In the genomic region with DNA sequence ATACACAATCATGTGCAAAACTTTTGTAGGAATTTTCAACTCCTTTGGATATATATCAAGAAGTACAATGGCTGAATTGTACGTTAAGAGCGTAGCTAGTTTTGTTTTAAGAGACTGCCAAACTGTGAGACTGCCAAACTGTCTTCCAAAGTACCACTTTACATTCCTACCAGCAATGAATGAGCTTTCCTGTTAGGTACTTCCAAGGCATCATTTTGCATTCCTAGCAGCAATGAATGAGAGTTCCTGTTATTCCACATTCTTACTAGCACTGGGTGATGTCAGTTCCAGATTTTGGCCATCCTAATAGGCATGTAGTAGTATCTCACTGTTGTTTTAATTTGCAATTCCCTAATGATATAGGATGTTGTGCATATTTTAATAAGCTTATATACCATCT, we compare ENCODE assay signal across 2 cellular contexts.
TF ChIP-seq lines count a peak whose summit lies in the region.

No MANE protein-coding gene starts in this region.

TF ChIP-seq in GM23338, 12 proteins besides CTCF, POLR2A, EP300 and RAD21:
- TF ChIP-seq POLR2AphosphoS5 (IDR thresholded peaks at IDR 0.05; ENCODE audit: low read depth) (no peak), CREB1 (CRISPR knock-in tag; IDR thresholded peaks at IDR 0.05; ENCODE audit: low read depth) (no peak), EZH2 (IDR thresholded peaks at IDR 0.05; ENCODE audit: low read depth, unreplicated experiment) (no peak)
- TF ChIP-seq, protein P1, sequence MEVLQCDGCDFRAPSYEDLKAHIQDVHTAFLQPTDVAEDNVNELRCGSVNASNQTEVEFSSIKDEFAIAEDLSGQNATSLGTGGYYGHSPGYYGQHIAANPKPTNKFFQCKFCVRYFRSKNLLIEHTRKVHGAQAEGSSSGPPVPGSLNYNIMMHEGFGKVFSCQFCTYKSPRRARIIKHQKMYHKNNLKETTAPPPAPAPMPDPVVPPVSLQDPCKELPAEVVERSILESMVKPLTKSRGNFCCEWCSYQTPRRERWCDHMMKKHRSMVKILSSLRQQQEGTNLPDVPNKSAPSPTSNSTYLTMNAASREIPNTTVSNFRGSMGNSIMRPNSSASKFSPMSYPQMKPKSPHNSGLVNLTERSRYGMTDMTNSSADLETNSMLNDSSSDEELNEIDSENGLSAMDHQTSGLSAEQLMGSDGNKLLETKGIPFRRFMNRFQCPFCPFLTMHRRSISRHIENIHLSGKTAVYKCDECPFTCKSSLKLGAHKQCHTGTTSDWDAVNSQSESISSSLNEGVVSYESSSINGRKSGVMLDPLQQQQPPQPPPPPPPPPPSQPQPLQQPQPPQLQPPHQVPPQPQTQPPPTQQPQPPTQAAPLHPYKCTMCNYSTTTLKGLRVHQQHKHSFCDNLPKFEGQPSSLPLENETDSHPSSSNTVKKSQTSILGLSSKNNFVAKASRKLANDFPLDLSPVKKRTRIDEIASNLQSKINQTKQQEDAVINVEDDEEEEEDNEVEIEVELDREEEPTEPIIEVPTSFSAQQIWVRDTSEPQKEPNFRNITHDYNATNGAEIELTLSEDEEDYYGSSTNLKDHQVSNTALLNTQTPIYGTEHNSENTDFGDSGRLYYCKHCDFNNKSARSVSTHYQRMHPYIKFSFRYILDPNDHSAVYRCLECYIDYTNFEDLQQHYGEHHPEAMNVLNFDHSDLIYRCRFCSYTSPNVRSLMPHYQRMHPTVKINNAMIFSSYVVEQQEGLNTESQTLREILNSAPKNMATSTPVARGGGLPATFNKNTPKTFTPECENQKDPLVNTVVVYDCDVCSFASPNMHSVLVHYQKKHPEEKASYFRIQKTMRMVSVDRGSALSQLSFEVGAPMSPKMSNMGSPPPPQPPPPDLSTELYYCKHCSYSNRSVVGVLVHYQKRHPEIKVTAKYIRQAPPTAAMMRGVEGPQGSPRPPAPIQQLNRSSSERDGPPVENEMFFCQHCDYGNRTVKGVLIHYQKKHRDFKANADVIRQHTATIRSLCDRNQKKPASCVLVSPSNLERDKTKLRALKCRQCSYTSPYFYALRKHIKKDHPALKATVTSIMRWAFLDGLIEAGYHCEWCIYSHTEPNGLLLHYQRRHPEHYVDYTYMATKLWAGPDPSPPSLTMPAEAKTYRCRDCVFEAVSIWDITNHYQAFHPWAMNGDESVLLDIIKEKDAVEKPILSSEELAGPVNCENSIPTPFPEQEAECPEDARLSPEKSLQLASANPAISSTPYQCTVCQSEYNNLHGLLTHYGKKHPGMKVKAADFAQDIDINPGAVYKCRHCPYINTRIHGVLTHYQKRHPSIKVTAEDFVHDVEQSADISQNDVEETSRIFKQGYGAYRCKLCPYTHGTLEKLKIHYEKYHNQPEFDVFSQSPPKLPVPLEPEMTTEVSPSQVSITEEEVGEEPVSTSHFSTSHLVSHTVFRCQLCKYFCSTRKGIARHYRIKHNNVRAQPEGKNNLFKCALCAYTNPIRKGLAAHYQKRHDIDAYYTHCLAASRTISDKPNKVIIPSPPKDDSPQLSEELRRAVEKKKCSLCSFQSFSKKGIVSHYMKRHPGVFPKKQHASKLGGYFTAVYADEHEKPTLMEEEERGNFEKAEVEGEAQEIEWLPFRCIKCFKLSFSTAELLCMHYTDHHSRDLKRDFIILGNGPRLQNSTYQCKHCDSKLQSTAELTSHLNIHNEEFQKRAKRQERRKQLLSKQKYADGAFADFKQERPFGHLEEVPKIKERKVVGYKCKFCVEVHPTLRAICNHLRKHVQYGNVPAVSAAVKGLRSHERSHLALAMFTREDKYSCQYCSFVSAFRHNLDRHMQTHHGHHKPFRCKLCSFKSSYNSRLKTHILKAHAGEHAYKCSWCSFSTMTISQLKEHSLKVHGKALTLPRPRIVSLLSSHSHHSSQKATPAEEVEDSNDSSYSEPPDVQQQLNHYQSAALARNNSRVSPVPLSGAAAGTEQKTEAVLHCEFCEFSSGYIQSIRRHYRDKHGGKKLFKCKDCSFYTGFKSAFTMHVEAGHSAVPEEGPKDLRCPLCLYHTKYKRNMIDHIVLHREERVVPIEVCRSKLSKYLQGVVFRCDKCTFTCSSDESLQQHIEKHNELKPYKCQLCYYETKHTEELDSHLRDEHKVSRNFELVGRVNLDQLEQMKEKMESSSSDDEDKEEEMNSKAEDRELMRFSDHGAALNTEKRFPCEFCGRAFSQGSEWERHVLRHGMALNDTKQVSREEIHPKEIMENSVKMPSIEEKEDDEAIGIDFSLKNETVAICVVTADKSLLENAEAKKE (CRISPR knock-in tag; IDR thresholded peaks at IDR 0.05), result no peak
- TF ChIP-seq, protein P2, sequence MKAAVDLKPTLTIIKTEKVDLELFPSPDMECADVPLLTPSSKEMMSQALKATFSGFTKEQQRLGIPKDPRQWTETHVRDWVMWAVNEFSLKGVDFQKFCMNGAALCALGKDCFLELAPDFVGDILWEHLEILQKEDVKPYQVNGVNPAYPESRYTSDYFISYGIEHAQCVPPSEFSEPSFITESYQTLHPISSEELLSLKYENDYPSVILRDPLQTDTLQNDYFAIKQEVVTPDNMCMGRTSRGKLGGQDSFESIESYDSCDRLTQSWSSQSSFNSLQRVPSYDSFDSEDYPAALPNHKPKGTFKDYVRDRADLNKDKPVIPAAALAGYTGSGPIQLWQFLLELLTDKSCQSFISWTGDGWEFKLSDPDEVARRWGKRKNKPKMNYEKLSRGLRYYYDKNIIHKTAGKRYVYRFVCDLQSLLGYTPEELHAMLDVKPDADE (IDR thresholded peaks at IDR 0.05), result no peak

TF ChIP-seq in H1, 55 proteins besides CTCF, POLR2A, EP300 and RAD21:
- peak; percentile 78 for TF ChIP-seq TEAD4 (IDR thresholded peaks at IDR 0.05; ENCODE audit: low read depth, low read length)
- TF ChIP-seq GABPA (IDR thresholded peaks at IDR 0.05; ENCODE audit: borderline replicate concordance, insufficient read depth, low read length), result no peak
- TF ChIP-seq SP4 (IDR thresholded peaks at IDR 0.05; ENCODE audit: low read length), result no peak
- no peak for TF ChIP-seq POU5F1 (IDR thresholded peaks at IDR 0.05; ENCODE audit: low read depth, low read length)
- 0 out of 2 replicates have a peak, but pooled peaks have one; percentile 39 for TF ChIP-seq SP1 (IDR thresholded peaks at IDR 0.05; ENCODE audit: low read depth, low read length)
